Comparison of ENCODE assay signal across 1 cellular context in the genomic region with DNA sequence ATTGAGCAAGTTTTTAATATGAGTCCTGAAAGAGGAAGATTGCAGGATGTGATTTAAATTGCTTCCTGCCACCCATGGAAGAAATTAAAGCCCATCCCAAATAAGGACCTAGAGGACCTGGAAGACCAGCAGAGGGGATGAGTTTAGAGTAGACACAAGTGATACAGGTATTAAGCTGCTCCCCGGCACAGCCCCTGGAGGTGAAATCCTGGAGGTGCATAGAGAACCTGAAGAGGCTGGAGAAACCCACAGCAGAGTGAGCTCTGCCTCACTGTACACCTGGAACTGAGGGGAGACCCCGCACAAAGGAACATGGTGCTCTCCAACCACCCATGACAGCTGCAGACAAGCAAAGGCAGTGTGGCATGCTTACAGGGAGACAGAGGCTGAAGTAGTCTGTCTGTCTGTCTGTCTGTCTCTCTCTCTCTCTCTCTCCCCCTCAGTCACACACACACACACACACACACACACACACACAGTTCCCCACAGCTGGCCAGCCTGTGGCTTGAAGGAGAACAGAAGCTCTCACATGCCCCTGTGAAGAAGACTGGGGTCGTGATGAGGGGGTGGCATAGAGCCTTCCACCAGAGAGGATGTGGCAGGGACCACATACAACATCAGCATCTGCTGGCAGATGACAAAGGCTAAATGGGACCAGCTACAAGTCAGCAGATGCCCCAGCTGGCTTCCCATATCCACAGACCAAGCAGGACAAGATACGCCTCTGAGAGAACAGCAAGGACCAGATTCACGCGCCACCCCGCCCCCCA.
TF ChIP-seq lines count a peak whose summit lies in the region.

No MANE protein-coding gene starts in this region.

TF ChIP-seq in GM12878, 131 proteins besides CTCF, POLR2A, EP300 and RAD21:
- TF ChIP-seq POLR2AphosphoS5 (IDR thresholded peaks at IDR 0.05; ENCODE audit: low read length) (no peak), TCF3 (IDR thresholded peaks at IDR 0.05; ENCODE audit: borderline replicate concordance, insufficient read depth, low read depth, low read length) (no peak), ZNF622 (IDR thresholded peaks at IDR 0.05) (no peak), IRF4 (IDR thresholded peaks at IDR 0.05; ENCODE audit: low read depth, low read length) (no peak), MYC (IDR thresholded peaks at IDR 0.05; ENCODE audit: insufficient read depth, insufficient read length, insufficient replicate concordance, low read length, severe bottlenecking) (no peak), CBFB (IDR thresholded peaks at IDR 0.05; ENCODE audit: low read depth) (no peak), TCF12 (IDR thresholded peaks at IDR 0.05; ENCODE audit: low read depth, low read length) (no peak), STAT1 (conservative IDR thresholded peaks at IDR 0.05) (no peak), CEBPB (IDR thresholded peaks at IDR 0.05; ENCODE audit: borderline replicate concordance in 1 of 2, low read depth in 2 of 2, low read length in 2 of 2) (no peak), ZZZ3 (IDR thresholded peaks at IDR 0.05; ENCODE audit: control insufficient read depth, insufficient read length, low read depth) (no peak)
- TF ChIP-seq, protein P1, sequence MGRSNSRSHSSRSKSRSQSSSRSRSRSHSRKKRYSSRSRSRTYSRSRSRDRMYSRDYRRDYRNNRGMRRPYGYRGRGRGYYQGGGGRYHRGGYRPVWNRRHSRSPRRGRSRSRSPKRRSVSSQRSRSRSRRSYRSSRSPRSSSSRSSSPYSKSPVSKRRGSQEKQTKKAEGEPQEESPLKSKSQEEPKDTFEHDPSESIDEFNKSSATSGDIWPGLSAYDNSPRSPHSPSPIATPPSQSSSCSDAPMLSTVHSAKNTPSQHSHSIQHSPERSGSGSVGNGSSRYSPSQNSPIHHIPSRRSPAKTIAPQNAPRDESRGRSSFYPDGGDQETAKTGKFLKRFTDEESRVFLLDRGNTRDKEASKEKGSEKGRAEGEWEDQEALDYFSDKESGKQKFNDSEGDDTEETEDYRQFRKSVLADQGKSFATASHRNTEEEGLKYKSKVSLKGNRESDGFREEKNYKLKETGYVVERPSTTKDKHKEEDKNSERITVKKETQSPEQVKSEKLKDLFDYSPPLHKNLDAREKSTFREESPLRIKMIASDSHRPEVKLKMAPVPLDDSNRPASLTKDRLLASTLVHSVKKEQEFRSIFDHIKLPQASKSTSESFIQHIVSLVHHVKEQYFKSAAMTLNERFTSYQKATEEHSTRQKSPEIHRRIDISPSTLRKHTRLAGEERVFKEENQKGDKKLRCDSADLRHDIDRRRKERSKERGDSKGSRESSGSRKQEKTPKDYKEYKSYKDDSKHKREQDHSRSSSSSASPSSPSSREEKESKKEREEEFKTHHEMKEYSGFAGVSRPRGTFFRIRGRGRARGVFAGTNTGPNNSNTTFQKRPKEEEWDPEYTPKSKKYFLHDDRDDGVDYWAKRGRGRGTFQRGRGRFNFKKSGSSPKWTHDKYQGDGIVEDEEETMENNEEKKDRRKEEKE (IDR thresholded peaks at IDR 0.05): no peak
- TF ChIP-seq, protein P2, sequence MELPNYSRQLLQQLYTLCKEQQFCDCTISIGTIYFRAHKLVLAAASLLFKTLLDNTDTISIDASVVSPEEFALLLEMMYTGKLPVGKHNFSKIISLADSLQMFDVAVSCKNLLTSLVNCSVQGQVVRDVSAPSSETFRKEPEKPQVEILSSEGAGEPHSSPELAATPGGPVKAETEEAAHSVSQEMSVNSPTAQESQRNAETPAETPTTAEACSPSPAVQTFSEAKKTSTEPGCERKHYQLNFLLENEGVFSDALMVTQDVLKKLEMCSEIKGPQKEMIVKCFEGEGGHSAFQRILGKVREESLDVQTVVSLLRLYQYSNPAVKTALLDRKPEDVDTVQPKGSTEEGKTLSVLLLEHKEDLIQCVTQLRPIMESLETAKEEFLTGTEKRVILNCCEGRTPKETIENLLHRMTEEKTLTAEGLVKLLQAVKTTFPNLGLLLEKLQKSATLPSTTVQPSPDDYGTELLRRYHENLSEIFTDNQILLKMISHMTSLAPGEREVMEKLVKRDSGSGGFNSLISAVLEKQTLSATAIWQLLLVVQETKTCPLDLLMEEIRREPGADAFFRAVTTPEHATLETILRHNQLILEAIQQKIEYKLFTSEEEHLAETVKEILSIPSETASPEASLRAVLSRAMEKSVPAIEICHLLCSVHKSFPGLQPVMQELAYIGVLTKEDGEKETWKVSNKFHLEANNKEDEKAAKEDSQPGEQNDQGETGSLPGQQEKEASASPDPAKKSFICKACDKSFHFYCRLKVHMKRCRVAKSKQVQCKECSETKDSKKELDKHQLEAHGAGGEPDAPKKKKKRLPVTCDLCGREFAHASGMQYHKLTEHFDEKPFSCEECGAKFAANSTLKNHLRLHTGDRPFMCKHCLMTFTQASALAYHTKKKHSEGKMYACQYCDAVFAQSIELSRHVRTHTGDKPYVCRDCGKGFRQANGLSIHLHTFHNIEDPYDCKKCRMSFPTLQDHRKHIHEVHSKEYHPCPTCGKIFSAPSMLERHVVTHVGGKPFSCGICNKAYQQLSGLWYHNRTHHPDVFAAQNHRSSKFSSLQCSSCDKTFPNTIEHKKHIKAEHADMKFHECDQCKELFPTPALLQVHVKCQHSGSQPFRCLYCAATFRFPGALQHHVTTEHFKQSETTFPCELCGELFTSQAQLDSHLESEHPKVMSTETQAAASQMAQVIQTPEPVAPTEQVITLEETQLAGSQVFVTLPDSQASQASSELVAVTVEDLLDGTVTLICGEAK (IDR thresholded peaks at IDR 0.05; ENCODE audit: borderline replicate concordance): no peak
